1 cellular context compared by ENCODE assay signal in genomic region chr13:106548064-106548696, GRCh38.
TF ChIP-seq lines count a peak whose summit lies in the region.

No MANE protein-coding gene starts in this region.

TF ChIP-seq in GM12878, 131 proteins besides CTCF, POLR2A, EP300 and RAD21:
- TF ChIP-seq SUPT20H (IDR thresholded peaks at IDR 0.05; ENCODE audit: borderline replicate concordance, control insufficient read depth, low read depth, low read length) (no peak), POLR2AphosphoS5 (IDR thresholded peaks at IDR 0.05; ENCODE audit: low read length) (0 out of 2 replicates have a peak, but pooled peaks have one; percentile 40)
